In genomic region chr3:11799777-11800176, GRCh38 we compare ENCODE assay signal across 17 cellular contexts.
"Had no signal": no experiment of that assay in that cellular context is flagged by ENCODE, and none has a peak within 500 bp of the region (broad histone marks: within the 10 kb centered on the region; RNA-seq: fewer than 3 reads in every experiment).

No MANE protein-coding gene starts in this region.

- H3K27ac Mint-ChIP-seq: activated CD4-positive, alpha-beta T cell treated with anti-CD3 and anti-CD28 coated beads for 36 hours; activated T-helper 2 cell treated with anti-CD3 and anti-CD28 coated beads, Interferon-gamma antibody, Interleukin-2, Interleukin-4, amounts not matched to agents 10 μg/mL and 5 μg/mL and 100 μg/mL, durations not matched to agents 14 hours and 24 hours and 36 hours; dendritic cell treated with granulocyte-macrophage colony-stimulating factor and Interleukin-4, amounts not matched to agents 40 ng/mL and 50 ng/mL, for 4 days; stimulated activated naive B cell treated with anti-CD40 and anti-IgM and Interleukin-4, amounts not matched to agents 10 μg/mL and 1 μg/mL and 100 μg/mL, for 72 hours; T-helper 17 cell had no signal

- H3K27me3 Mint-ChIP-seq: activated CD4-positive, alpha-beta T cell treated with anti-CD3 and anti-CD28 coated beads for 36 hours; dendritic cell treated with granulocyte-macrophage colony-stimulating factor and Interleukin-4, amounts not matched to agents 40 ng/mL and 50 ng/mL, for 4 days; stimulated activated naive B cell treated with anti-CD40 and anti-IgM and Interleukin-4, amounts not matched to agents 10 μg/mL and 1 μg/mL and 100 μg/mL, for 72 hours; T-helper 17 cell had no signal

- DNase-seq: activated CD4-positive, alpha-beta T cell treated with anti-CD3 and anti-CD28 coated beads for 36 hours; activated naive CD4-positive, alpha-beta T cell treated with Interleukin-2 at 50 U/mL for 16 hours; activated T-cell treated with anti-CD3 and anti-CD28 coated beads for 4 hours; amygdala; effector CD8-positive, alpha-beta T cell; esophagus squamous epithelium; heart right ventricle; kidney glomerular epithelial cell; left ventricle myocardium inferior; mammary epithelial cell; sigmoid colon; stimulated activated CD4-positive, alpha-beta T cell treated with anti-CD3 and anti-CD28 coated beads, Interleukin-4, amount 100 ng/mL, for 4 hours; stimulated activated naive B cell treated with anti-CD40 and anti-IgM and Interleukin-4, amounts not matched to agents 10 μg/mL and 1 μg/mL and 100 μg/mL, for 72 hours; T-helper 17 cell; WERI-Rb-1 had no signal

- H3K4me3 Mint-ChIP-seq: activated CD4-positive, alpha-beta T cell treated with anti-CD3 and anti-CD28 coated beads for 36 hours; dendritic cell treated with granulocyte-macrophage colony-stimulating factor and Interleukin-4, amounts not matched to agents 40 ng/mL and 50 ng/mL, for 4 days; stimulated activated naive B cell treated with anti-CD40 and anti-IgM and Interleukin-4, amounts not matched to agents 10 μg/mL and 1 μg/mL and 100 μg/mL, for 72 hours; T-helper 17 cell had no signal
